In genomic region chr1:47179023-47179987, GRCh38 we compare ENCODE assay signal across 8 cellular contexts. TPM values are rescaled to one million over a fixed set of nuclear protein-coding genes. Genes with fewer than 3 reads are reported as not detected.
DNase-seq lines count a peak whose midpoint lies in the region; ATAC-seq, FAIRE-seq and TF ChIP-seq lines count a peak whose summit lies in the region.

No MANE protein-coding gene starts in this region.

- no peaks in the 10 kb centered on the region for H4K20me1 ChIP-seq in endothelial cell of umbilical vein (replicated peaks; ENCODE audit: control insufficient read depth, extremely low read depth, insufficient read depth, low read length)

- dilution Hi-C loops in endothelial cell of umbilical vein (cut with MboI; ENCODE audit: extremely low pct_ligation_motif_present, low sequenced_read_pairs): no loop called here

- CTCF ChIA-PET in endothelial cell of umbilical vein (lab: Charles Lee): interaction anchor here (0.6 to 8.1 kb wide), 73 partner anchors 8 to 818 kb away, joined by 3 to 223 read pairs (median 5); partner anchors contain the start of genes CMPK1, CYP4X1, EFCAB14 and FOXD2

- no peak overlapping the region for H3K27ac ChIP-seq in HUES48 (ENCODE audit: low read depth, low read length)
- no peak overlapping the region for H3K27ac ChIP-seq in endothelial cell of umbilical vein (ENCODE audit: insufficient read depth, low read depth, low read length)

- POLR2A ChIA-PET in endothelial cell of umbilical vein (lab: Charles Lee): interaction anchor here (0.9 to 1.6 kb wide), 2 partner anchors 135 to 154 kb away, joined by 4 to 7 read pairs; partner anchors contain the start of genes CMPK1 and STIL

- peak; percentile 91 for ATAC-seq in GM21447 (IDR thresholded peaks at IDR 0.05; ENCODE audit: unreplicated experiment)

- H3K9me3 ChIP-seq in HUES48 (ENCODE audit: control insufficient read depth, insufficient read depth, low read length) (no peaks in the 10 kb centered on the region), NT2/D1 (ENCODE audit: insufficient read depth, low read length) (no peaks in the 10 kb centered on the region; the same call in 1 of the 2 replicates), endothelial cell of umbilical vein (replicated peaks; ENCODE audit: control insufficient read depth, insufficient read depth, low read length) (no peaks in the 10 kb centered on the region)

- H3K4me2 ChIP-seq in endothelial cell of umbilical vein (ENCODE audit: insufficient read depth, low read length): peak overlapping the region; percentile 50

- peaks cover 16% of the 10 kb centered on the region for H3K27me3 ChIP-seq in HUES48 (ENCODE audit: control insufficient read depth, insufficient read depth, low read length)
- H3K27me3 ChIP-seq in NT2/D1 (ENCODE audit: insufficient read depth, insufficient read length): peaks cover 8% of the 10 kb centered on the region
- H3K27me3 ChIP-seq in endothelial cell of umbilical vein (ENCODE audit: control insufficient read depth in 2 of 2, insufficient read depth in 2 of 2, low read length in 2 of 2): no peaks in the 10 kb centered on the region

- H3K4me1 ChIP-seq in HUES48 (ENCODE audit: control insufficient read depth, insufficient read depth, low read length) (no peaks in the 10 kb centered on the region), NT2/D1 (ENCODE audit: insufficient read depth, insufficient read length) (peaks cover 23% of the 10 kb centered on the region), endothelial cell of umbilical vein (ENCODE audit: control insufficient read depth, extremely low read depth, insufficient read depth, low read length) (peaks cover 19% of the 10 kb centered on the region)

- no peak for TF ChIP-seq POLR2A in endothelial cell of umbilical vein (IDR thresholded peaks at IDR 0.05; ENCODE audit: low read depth, low read length)

- FAIRE-seq in endothelial cell of umbilical vein (lab: Jason Lieb, UNC): peak; percentile 95

- peak overlapping the region; percentile 83 for H2AFZ ChIP-seq in endothelial cell of umbilical vein (ENCODE audit: low read depth, low read length)

- H3K79me2 ChIP-seq in endothelial cell of umbilical vein (ENCODE audit: control insufficient read depth, insufficient read depth, low read length): no peaks in the 10 kb centered on the region

- BruUV-seq in endothelial cell of umbilical vein (replicated peaks; lab: Mats Ljungman, UMichigan): no TSS peak

- peak; percentile 91 to 93 for TF ChIP-seq CTCF in endothelial cell of umbilical vein (IDR thresholded peaks at IDR 0.05; ENCODE audit: extremely low read depth in 1 of 2, insufficient read depth in 1 of 2, low read depth in 1 of 2, low read length in 2 of 2)

- H3K9me1 ChIP-seq in endothelial cell of umbilical vein (replicated peaks; ENCODE audit: control insufficient read depth, extremely low read depth, insufficient read depth, low read length): no peaks in the 10 kb centered on the region

- H3K9ac ChIP-seq in HUES48 (ENCODE audit: low read depth, low read length) (0 out of 2 replicates have a peak overlapping the region, but pooled peaks have one; percentile 14), NT2/D1 (ENCODE audit: insufficient read length, low read depth) (peak overlapping the region; percentile 64), endothelial cell of umbilical vein (replicated peaks; ENCODE audit: extremely low read depth, insufficient read depth, low read length) (no peak overlapping the region)

- peak; percentile 98 for DNase-seq in DMS 273 (lab: John Stamatoyannopoulos, UW; ENCODE audit: unreplicated experiment)
- DNase-seq in NT2/D1 (ENCODE audit: low read depth, low spot score): peak; percentile 98
- DNase-seq in activated CD8-positive, alpha-beta memory T cell treated with anti-CD3 and anti-CD28 coated beads, Interleukin-2, amount 50 U/mL, for 24 hours (ENCODE audit: extremely low read depth): peak; percentile 56
- peak; percentile 91 for DNase-seq in endothelial cell of umbilical vein (ENCODE audit: low read depth, low spot score)
- peak; percentile 75 for DNase-seq in midbrain (lab: John Stamatoyannopoulos, UW)
- DNase-seq in stimulated activated CD8-positive, alpha-beta memory T cell treated with anti-CD3 and anti-CD28 coated beads, Interleukin-2, amount 100 ng/mL, for 1 hour (ENCODE audit: low read depth in 2 of 2): peak; percentile 38 to 46

- H3K4me3 ChIP-seq in HUES48 (ENCODE audit: low read depth, low read length) (peak overlapping the region; percentile 58), NT2/D1 (ENCODE audit: insufficient read length, low read depth) (peak overlapping the region; percentile 19), endothelial cell of umbilical vein (replicated peaks in 1 of 3; ENCODE audit: insufficient read depth in 1 of 3, low read depth in 1 of 3, low read length in 3 of 3) (peak overlapping the region in 2 of 3 experiments; percentile 22 to 30)

- H3K36me3 ChIP-seq in HUES48 (ENCODE audit: control insufficient read depth, insufficient read depth, low read length): no peaks in the 10 kb centered on the region
- no peaks in the 10 kb centered on the region for H3K36me3 ChIP-seq in NT2/D1 (ENCODE audit: insufficient read depth, insufficient read length, low read length)
- no peaks in the 10 kb centered on the region for H3K36me3 ChIP-seq in endothelial cell of umbilical vein (ENCODE audit: control insufficient read depth in 2 of 2, extremely low read depth in 1 of 2, insufficient read depth in 2 of 2, low read length in 2 of 2)

- intact Hi-C loops in endothelial cell of umbilical vein (cut with micrococcal nuclease): loop anchor here (1.0 to 5.0 kb wide), 9 partner anchors 11 to 531 kb away; partner anchors contain the start of genes PDZK1IP1 and STIL

TF ChIP-seq in endothelial cell of umbilical vein, 7 proteins besides CTCF, POLR2A, EP300 and RAD21:
- TF ChIP-seq POLR2AphosphoS5 (IDR thresholded peaks at IDR 0.05; ENCODE audit: insufficient read depth, low read depth, low read length) (peak; percentile 48), JUN (IDR thresholded peaks at IDR 0.05; ENCODE audit: borderline replicate concordance, insufficient read depth, insufficient read length, low read depth) (no peak)

RNA-seq across cellular contexts. Expression of gene PDZK1IP1, which starts 10.5 kb away (rescaled TPM):
- not detected in 2 replicates for total RNA-seq in endothelial cell of umbilical vein
- 0.52 and 0.60 TPM in 2 replicates for polyA plus RNA-seq in endothelial cell of umbilical vein
- polyA plus RNA-seq in endothelial cell of umbilical vein (2011; cell fraction: cytosol; rRNA removed): 0.44 and 0.52 TPM in 2 replicates
- polyA plus RNA-seq in endothelial cell of umbilical vein (2011; cell fraction: nucleus; rRNA removed): 0.32 TPM in 1 of 2 replicates, not detected in the other
- polyA plus RNA-seq in endothelial cell of umbilical vein (2012): not detected in 2 replicates
- 0.42 TPM in 1 of 2 replicates, not detected in the other for polyA minus RNA-seq in endothelial cell of umbilical vein
- polyA minus RNA-seq in endothelial cell of umbilical vein (2011; cell fraction: cytosol; rRNA and poly(A)+ RNA removed): not detected
- polyA minus RNA-seq in endothelial cell of umbilical vein (2011; cell fraction: nucleus; rRNA and poly(A)+ RNA removed): 0.87 TPM in 1 of 2 replicates, not detected in the other

RNA-seq across cellular contexts. Expression of gene CYP4A22, which starts 42.1 kb away (rescaled TPM):
- not detected in 2 replicates for total RNA-seq in endothelial cell of umbilical vein
- polyA plus RNA-seq in endothelial cell of umbilical vein: not detected in 2 replicates
- not detected in 2 replicates for polyA plus RNA-seq in endothelial cell of umbilical vein (2011; cell fraction: cytosol; rRNA removed)
- not detected in 2 replicates for polyA plus RNA-seq in endothelial cell of umbilical vein (2011; cell fraction: nucleus; rRNA removed)
- not detected in 2 replicates for polyA plus RNA-seq in endothelial cell of umbilical vein (2012)
- polyA minus RNA-seq in endothelial cell of umbilical vein: not detected in 2 replicates
- polyA minus RNA-seq in endothelial cell of umbilical vein (2011; cell fraction: cytosol; rRNA and poly(A)+ RNA removed): not detected
- polyA minus RNA-seq in endothelial cell of umbilical vein (2011; cell fraction: nucleus; rRNA and poly(A)+ RNA removed): not detected in 2 replicates

RNA-seq across cellular contexts. Expression of gene TAL1, which starts 52.7 kb away (rescaled TPM):
- 50.2 and 52.4 TPM in 2 replicates for total RNA-seq in endothelial cell of umbilical vein
- polyA plus RNA-seq in endothelial cell of umbilical vein: 30.8 and 36.7 TPM in 2 replicates
- polyA plus RNA-seq in endothelial cell of umbilical vein (2011; cell fraction: cytosol; rRNA removed): 24.1 and 26.3 TPM in 2 replicates
- polyA plus RNA-seq in endothelial cell of umbilical vein (2011; cell fraction: nucleus; rRNA removed): 82.5 and 84.2 TPM in 2 replicates
- 23.0 and 23.4 TPM in 2 replicates for polyA plus RNA-seq in endothelial cell of umbilical vein (2012)
- 60.3 and 68.1 TPM in 2 replicates for polyA minus RNA-seq in endothelial cell of umbilical vein
- not detected for polyA minus RNA-seq in endothelial cell of umbilical vein (2011; cell fraction: cytosol; rRNA and poly(A)+ RNA removed)
- polyA minus RNA-seq in endothelial cell of umbilical vein (2011; cell fraction: nucleus; rRNA and poly(A)+ RNA removed): 28.8 and 35.0 TPM in 2 replicates

Comparison
In these comparisons a context has a peak if more than half of its experiments do, and no peak if none do; other contexts are left out.
1. DNase-seq: peak in every context shown above with its lines; median percentile 98 in DMS 273; 98 in NT2/D1; 91 in endothelial cell of umbilical vein; 75 in midbrain; 56 in activated CD8-positive, alpha-beta memory T cell treated with anti-CD3 and anti-CD28 coated beads, Interleukin-2, amount 50 U/mL, for 24 hours; 42 in stimulated activated CD8-positive, alpha-beta memory T cell treated with anti-CD3 and anti-CD28 coated beads, Interleukin-2, amount 100 ng/mL, for 1 hour.